In the genomic region with DNA sequence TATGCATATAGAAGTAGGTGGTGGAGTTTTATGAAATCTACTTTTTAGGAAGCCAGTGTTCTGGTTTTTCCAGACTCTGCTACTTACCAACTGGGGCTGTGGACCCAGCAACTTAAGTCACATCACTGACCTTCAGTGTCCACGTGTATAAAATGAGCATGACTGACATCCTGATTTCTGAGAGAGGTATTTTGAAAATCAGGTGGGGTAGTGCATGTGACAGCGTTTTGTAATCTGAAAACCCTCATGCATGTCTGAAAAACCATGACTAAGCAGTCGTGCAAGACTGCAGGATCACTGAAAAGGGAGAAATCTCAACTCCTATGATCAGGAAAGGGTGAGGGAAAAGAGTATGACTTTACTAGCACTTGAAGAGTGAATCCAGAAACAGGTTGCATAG, we compare ENCODE assay signal across 1 cellular context.
TF ChIP-seq lines count a peak whose summit lies in the region.

No MANE protein-coding gene starts in this region.

TF ChIP-seq in H1, 55 proteins besides CTCF, POLR2A, EP300 and RAD21 (continued from another document):
- TF ChIP-seq, protein P1, sequence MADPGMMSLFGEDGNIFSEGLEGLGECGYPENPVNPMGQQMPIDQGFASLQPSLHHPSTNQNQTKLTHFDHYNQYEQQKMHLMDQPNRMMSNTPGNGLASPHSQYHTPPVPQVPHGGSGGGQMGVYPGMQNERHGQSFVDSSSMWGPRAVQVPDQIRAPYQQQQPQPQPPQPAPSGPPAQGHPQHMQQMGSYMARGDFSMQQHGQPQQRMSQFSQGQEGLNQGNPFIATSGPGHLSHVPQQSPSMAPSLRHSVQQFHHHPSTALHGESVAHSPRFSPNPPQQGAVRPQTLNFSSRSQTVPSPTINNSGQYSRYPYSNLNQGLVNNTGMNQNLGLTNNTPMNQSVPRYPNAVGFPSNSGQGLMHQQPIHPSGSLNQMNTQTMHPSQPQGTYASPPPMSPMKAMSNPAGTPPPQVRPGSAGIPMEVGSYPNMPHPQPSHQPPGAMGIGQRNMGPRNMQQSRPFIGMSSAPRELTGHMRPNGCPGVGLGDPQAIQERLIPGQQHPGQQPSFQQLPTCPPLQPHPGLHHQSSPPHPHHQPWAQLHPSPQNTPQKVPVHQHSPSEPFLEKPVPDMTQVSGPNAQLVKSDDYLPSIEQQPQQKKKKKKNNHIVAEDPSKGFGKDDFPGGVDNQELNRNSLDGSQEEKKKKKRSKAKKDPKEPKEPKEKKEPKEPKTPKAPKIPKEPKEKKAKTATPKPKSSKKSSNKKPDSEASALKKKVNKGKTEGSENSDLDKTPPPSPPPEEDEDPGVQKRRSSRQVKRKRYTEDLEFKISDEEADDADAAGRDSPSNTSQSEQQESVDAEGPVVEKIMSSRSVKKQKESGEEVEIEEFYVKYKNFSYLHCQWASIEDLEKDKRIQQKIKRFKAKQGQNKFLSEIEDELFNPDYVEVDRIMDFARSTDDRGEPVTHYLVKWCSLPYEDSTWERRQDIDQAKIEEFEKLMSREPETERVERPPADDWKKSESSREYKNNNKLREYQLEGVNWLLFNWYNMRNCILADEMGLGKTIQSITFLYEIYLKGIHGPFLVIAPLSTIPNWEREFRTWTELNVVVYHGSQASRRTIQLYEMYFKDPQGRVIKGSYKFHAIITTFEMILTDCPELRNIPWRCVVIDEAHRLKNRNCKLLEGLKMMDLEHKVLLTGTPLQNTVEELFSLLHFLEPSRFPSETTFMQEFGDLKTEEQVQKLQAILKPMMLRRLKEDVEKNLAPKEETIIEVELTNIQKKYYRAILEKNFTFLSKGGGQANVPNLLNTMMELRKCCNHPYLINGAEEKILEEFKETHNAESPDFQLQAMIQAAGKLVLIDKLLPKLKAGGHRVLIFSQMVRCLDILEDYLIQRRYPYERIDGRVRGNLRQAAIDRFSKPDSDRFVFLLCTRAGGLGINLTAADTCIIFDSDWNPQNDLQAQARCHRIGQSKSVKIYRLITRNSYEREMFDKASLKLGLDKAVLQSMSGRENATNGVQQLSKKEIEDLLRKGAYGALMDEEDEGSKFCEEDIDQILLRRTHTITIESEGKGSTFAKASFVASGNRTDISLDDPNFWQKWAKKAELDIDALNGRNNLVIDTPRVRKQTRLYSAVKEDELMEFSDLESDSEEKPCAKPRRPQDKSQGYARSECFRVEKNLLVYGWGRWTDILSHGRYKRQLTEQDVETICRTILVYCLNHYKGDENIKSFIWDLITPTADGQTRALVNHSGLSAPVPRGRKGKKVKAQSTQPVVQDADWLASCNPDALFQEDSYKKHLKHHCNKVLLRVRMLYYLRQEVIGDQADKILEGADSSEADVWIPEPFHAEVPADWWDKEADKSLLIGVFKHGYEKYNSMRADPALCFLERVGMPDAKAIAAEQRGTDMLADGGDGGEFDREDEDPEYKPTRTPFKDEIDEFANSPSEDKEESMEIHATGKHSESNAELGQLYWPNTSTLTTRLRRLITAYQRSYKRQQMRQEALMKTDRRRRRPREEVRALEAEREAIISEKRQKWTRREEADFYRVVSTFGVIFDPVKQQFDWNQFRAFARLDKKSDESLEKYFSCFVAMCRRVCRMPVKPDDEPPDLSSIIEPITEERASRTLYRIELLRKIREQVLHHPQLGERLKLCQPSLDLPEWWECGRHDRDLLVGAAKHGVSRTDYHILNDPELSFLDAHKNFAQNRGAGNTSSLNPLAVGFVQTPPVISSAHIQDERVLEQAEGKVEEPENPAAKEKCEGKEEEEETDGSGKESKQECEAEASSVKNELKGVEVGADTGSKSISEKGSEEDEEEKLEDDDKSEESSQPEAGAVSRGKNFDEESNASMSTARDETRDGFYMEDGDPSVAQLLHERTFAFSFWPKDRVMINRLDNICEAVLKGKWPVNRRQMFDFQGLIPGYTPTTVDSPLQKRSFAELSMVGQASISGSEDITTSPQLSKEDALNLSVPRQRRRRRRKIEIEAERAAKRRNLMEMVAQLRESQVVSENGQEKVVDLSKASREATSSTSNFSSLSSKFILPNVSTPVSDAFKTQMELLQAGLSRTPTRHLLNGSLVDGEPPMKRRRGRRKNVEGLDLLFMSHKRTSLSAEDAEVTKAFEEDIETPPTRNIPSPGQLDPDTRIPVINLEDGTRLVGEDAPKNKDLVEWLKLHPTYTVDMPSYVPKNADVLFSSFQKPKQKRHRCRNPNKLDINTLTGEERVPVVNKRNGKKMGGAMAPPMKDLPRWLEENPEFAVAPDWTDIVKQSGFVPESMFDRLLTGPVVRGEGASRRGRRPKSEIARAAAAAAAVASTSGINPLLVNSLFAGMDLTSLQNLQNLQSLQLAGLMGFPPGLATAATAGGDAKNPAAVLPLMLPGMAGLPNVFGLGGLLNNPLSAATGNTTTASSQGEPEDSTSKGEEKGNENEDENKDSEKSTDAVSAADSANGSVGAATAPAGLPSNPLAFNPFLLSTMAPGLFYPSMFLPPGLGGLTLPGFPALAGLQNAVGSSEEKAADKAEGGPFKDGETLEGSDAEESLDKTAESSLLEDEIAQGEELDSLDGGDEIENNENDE (IDR thresholded peaks at IDR 0.05; ENCODE audit: insufficient replicate concordance, low read length), result no peak
- TF ChIP-seq ASH2L (IDR thresholded peaks at IDR 0.05; ENCODE audit: low read length) (no peak), NRF1 (IDR thresholded peaks at IDR 0.05; ENCODE audit: low read depth, low read length) (no peak), KDM5A (IDR thresholded peaks at IDR 0.05; ENCODE audit: low read length) (no peak), CTBP2 (IDR thresholded peaks at IDR 0.05; ENCODE audit: borderline replicate concordance, insufficient read depth, insufficient read length, low read length) (no peak), SIN3A (conservative IDR thresholded peaks at IDR 0.05 in 1 of 2, IDR thresholded peaks at IDR 0.05 in 1 of 2; ENCODE audit: low read depth in 1 of 2, low read length in 2 of 2) (no peak), SIX5 (IDR thresholded peaks at IDR 0.05; ENCODE audit: low read depth, low read length) (no peak), JUN (IDR thresholded peaks at IDR 0.05; ENCODE audit: low read depth, low read length) (no peak), CHD1 (IDR thresholded peaks at IDR 0.05; ENCODE audit: low read depth, low read length) (no peak), RXRA (IDR thresholded peaks at IDR 0.05; ENCODE audit: insufficient read depth, low read depth, low read length) (no peak), SP2 (IDR thresholded peaks at IDR 0.05; ENCODE audit: low read length) (no peak), HDAC6 (IDR thresholded peaks at IDR 0.05; ENCODE audit: low read depth, low read length) (no peak), GTF2F1 (IDR thresholded peaks at IDR 0.05; ENCODE audit: borderline replicate concordance, low read depth, low read length) (no peak), CREB1 (IDR thresholded peaks at IDR 0.05) (no peak)
